Comparison of ENCODE assay signal across 8 cellular contexts in genomic region chr11:118921121-118921928, GRCh38. TPM values are rescaled to one million over a fixed set of nuclear protein-coding genes. Genes with fewer than 3 reads are reported as not detected.
DNase-seq lines count a peak whose midpoint lies in the region; ATAC-seq and TF ChIP-seq lines count a peak whose summit lies in the region.

No MANE protein-coding gene starts in this region.

- 26% methylated on average over 13 of the region's 13 CpGs for WGBS in SK-N-SH (ENCODE audit: low lambda C conversion rate)

- no peak for TF ChIP-seq EP300 in SK-N-SH (IDR thresholded peaks at IDR 0.05; ENCODE audit: borderline replicate concordance in 1 of 2, low read depth in 1 of 2, low read length in 1 of 2)

- no peak for TF ChIP-seq RAD21 in SK-N-SH (IDR thresholded peaks at IDR 0.05; ENCODE audit: low read length)

- ATAC-seq in SK-N-SH treated with all-trans-retinoic acid at 6 μM for 48 hours: no peak
- ATAC-seq in activated T-cell treated with anti-CD3 and anti-CD28 coated beads, Interleukin-2, amount 50 U/mL, for 72 hours (replicated peaks in 1 of 2): no peak

- H3K36me3 ChIP-seq in SK-N-SH (replicated peaks in 1 of 2; ENCODE audit: control insufficient read depth in 1 of 2, insufficient read depth in 2 of 2, low read length in 1 of 2): peaks cover 0 to 3% of the 10 kb centered on the region in 2 experiments
- no peaks in the 10 kb centered on the region for H3K36me3 ChIP-seq in cardiac muscle cell

- TF ChIP-seq CTCF in SK-N-SH (IDR thresholded peaks at IDR 0.05): no peak
- no peak for TF ChIP-seq CTCF in cardiac muscle cell (IDR thresholded peaks at IDR 0.05; ENCODE audit: low read depth, low read length)
- TF ChIP-seq CTCF in progenitor cell of endocrine pancreas (IDR thresholded peaks at IDR 0.05; ENCODE audit: unreplicated experiment): no peak

- H3K27me3 ChIP-seq in SK-N-SH (ENCODE audit: insufficient read depth) (no peaks in the 10 kb centered on the region), cardiac muscle cell (no peaks in the 10 kb centered on the region)

- H3K79me2 ChIP-seq in SK-N-SH (ENCODE audit: insufficient read depth): peaks cover 93% of the 10 kb centered on the region

- H3K9ac ChIP-seq in SK-N-SH: peak overlapping the region; percentile 94; the same call in 1 of the 2 replicates

- peaks cover 51% of the 10 kb centered on the region for H4K20me1 ChIP-seq in SK-N-SH (ENCODE audit: insufficient read depth)

- in situ Hi-C loops in KBM-7 (cut with MboI; ENCODE audit: low pct_unique_long_range_greater_than_20kb, low sequenced_read_pairs): no loop called here

- peak overlapping the region; percentile 73 to 79 for H3K4me3 Mint-ChIP-seq in activated T-cell treated with anti-CD3 and anti-CD28 coated beads, Interleukin-2, amount 50 U/mL, for 72 hours
- H3K4me3 Mint-ChIP-seq in progenitor cell of endocrine pancreas (ENCODE audit: low read depth): peak overlapping the region; percentile 37

- no peak overlapping the region for H2AFZ ChIP-seq in SK-N-SH (ENCODE audit: low read depth)

- peaks cover 79% of the 10 kb centered on the region for H3K4me1 Mint-ChIP-seq in activated T-cell treated with anti-CD3 and anti-CD28 coated beads, Interleukin-2, amount 50 U/mL, for 72 hours (ENCODE audit: low read depth)
- peaks cover 70% of the 10 kb centered on the region for H3K4me1 Mint-ChIP-seq in progenitor cell of endocrine pancreas (ENCODE audit: low read depth)

- H3K27me3 Mint-ChIP-seq in activated T-cell treated with anti-CD3 and anti-CD28 coated beads, Interleukin-2, amount 50 U/mL, for 72 hours (ENCODE audit: low read depth): no peaks in the 10 kb centered on the region
- H3K27me3 Mint-ChIP-seq in progenitor cell of endocrine pancreas: no peaks in the 10 kb centered on the region

- H3K27ac Mint-ChIP-seq in activated T-cell treated with anti-CD3 and anti-CD28 coated beads, Interleukin-2, amount 50 U/mL, for 72 hours: peak overlapping the region; percentile 42
- H3K27ac Mint-ChIP-seq in progenitor cell of endocrine pancreas: peak overlapping the region; percentile 67

- peaks cover 2 to 3% of the 10 kb centered on the region in 2 donors for H3K36me3 Mint-ChIP-seq in activated T-cell treated with anti-CD3 and anti-CD28 coated beads, Interleukin-2, amount 50 U/mL, for 72 hours (ENCODE audit: insufficient read depth in 2 of 2)
- H3K36me3 Mint-ChIP-seq in progenitor cell of endocrine pancreas (ENCODE audit: insufficient read depth): no peaks in the 10 kb centered on the region

- no peaks in the 10 kb centered on the region for H3K9me3 Mint-ChIP-seq in activated T-cell treated with anti-CD3 and anti-CD28 coated beads, Interleukin-2, amount 50 U/mL, for 72 hours
- no peaks in the 10 kb centered on the region for H3K9me3 Mint-ChIP-seq in progenitor cell of endocrine pancreas (ENCODE audit: low read depth)

- CTCF ChIA-PET in SK-N-SH (lab: Yijun Ruan, JAX): interaction anchor here (0.7 kb wide), 1 partner anchor 232 kb away, joined by 4 read pairs; no protein-coding TSS in a partner anchor

- H3K9me3 ChIP-seq in SK-N-SH (no peaks in the 10 kb centered on the region), cardiac muscle cell (ENCODE audit: low read depth) (no peaks in the 10 kb centered on the region)

- peaks cover 43% of the 10 kb centered on the region for H3F3A ChIP-seq in SK-N-SH (replicated peaks; ENCODE audit: insufficient read depth)

- H3K4me3 ChIP-seq in SK-N-SH (ENCODE audit: low read depth in 2 of 2, low read length in 1 of 2): peak overlapping the region; percentile 24 to 95; a peak in 3 of 4 replicates
- H3K4me3 ChIP-seq in cardiac muscle cell: peak overlapping the region; percentile 95

- no peaks in the 10 kb centered on the region for H3K9me2 ChIP-seq in SK-N-SH

- POLR2A ChIA-PET in SK-N-SH (lab: Yijun Ruan, JAX): interaction anchor here (5.0 kb wide), 1 partner anchor 12 kb away, joined by 37 read pairs; no protein-coding TSS in a partner anchor

- peak overlapping the region; percentile 89 for H3K4me2 ChIP-seq in SK-N-SH

- DNase-seq in SK-N-SH (peak; percentile 30), cardiac muscle cell (ENCODE audit: low read depth in 1 of 2, low spot score in 1 of 2) (peak in 1 of 2 donors; percentile 98), progenitor cell of endocrine pancreas (ENCODE audit: low spot score, unreplicated experiment) (no peak), KBM-7 (no peak), NCI-H524 treated with DMSO at 0.1 percent for 48 hours (lab: John Stamatoyannopoulos, UW) (no peak)
- no peak for DNase-seq in activated T-cell treated with anti-CD3 and anti-CD28 coated beads, Interleukin-2, amount 50 U/mL, for 72 hours
- no peak for DNase-seq in effector CD8-positive, alpha-beta T cell (lab: John Stamatoyannopoulos, UW)

- H3K27ac ChIP-seq in SK-N-SH (ENCODE audit: low read depth in 2 of 2, low read length in 1 of 2): peak overlapping the region; percentile 68 to 95
- peak overlapping the region; percentile 93 for H3K27ac ChIP-seq in cardiac muscle cell

- H3K4me1 ChIP-seq in SK-N-SH (ENCODE audit: control insufficient read depth in 1 of 2, insufficient read depth in 2 of 2, low read depth in 1 of 2, low read length in 1 of 2): peaks cover 52 to 81% of the 10 kb centered on the region in 2 experiments; a peak in 3 of 4 replicates
- H3K4me1 ChIP-seq in cardiac muscle cell (ENCODE audit: low read depth): peaks cover 70% of the 10 kb centered on the region

TF ChIP-seq in SK-N-SH, 30 proteins besides CTCF, POLR2A, EP300 and RAD21:
- peak; percentile 1; the same call in 1 of the 2 replicates for TF ChIP-seq TCF12 (IDR thresholded peaks at IDR 0.05)
- 0 out of 2 replicates have a peak, but pooled peaks have one; percentile 11 for TF ChIP-seq MAX (IDR thresholded peaks at IDR 0.05; ENCODE audit: low read depth)
- TF ChIP-seq, protein P1, sequence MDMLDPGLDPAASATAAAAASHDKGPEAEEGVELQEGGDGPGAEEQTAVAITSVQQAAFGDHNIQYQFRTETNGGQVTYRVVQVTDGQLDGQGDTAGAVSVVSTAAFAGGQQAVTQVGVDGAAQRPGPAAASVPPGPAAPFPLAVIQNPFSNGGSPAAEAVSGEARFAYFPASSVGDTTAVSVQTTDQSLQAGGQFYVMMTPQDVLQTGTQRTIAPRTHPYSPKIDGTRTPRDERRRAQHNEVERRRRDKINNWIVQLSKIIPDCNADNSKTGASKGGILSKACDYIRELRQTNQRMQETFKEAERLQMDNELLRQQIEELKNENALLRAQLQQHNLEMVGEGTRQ (IDR thresholded peaks at IDR 0.05; ENCODE audit: borderline replicate concordance, low read depth, low read length): no peak
- no peak for TF ChIP-seq SIN3A (IDR thresholded peaks at IDR 0.05; ENCODE audit: borderline replicate concordance, low read depth, low read length)

TF ChIP-seq in SK-N-SH treated with all-trans-retinoic acid at 6 μM for 48 hours, 23 proteins besides CTCF, POLR2A, EP300 and RAD21 (continues in another document):
- TF ChIP-seq ZNF565 (CRISPR knock-in tag; conservative IDR thresholded peaks at IDR 0.05; ENCODE audit: low read depth): no peak
- TF ChIP-seq, protein P2, sequence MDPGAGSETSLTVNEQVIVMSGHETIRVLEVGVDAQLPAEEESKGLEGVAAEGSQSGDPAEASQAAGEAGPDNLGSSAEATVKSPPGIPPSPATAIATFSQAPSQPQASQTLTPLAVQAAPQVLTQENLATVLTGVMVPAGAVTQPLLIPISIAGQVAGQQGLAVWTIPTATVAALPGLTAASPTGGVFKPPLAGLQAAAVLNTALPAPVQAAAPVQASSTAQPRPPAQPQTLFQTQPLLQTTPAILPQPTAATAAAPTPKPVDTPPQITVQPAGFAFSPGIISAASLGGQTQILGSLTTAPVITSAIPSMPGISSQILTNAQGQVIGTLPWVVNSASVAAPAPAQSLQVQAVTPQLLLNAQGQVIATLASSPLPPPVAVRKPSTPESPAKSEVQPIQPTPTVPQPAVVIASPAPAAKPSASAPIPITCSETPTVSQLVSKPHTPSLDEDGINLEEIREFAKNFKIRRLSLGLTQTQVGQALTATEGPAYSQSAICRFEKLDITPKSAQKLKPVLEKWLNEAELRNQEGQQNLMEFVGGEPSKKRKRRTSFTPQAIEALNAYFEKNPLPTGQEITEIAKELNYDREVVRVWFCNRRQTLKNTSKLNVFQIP (CRISPR knock-in tag; IDR thresholded peaks at IDR 0.05; ENCODE audit: borderline replicate concordance, low read depth): no peak

RNA-seq across cellular contexts. Expression of gene BCL9L, which starts 4.4 kb away (rescaled TPM):
- polyA plus RNA-seq in SK-N-SH (2012; rRNA removed): 4.5 and 12.1 TPM in 2 replicates
- polyA plus RNA-seq in SK-N-SH (2012; cell fraction: cytosol; rRNA removed): 4.6 and 8.6 TPM in 2 replicates
- polyA plus RNA-seq in SK-N-SH (2012; cell fraction: nucleus; rRNA removed): 21.7 and 24.0 TPM in 2 replicates
- 10 to 100 TPM; 33.5 to 34.5 TPM for total RNA-seq in activated T-cell treated with anti-CD3 and anti-CD28 coated beads, Interleukin-2, amount 50 U/mL, for 72 hours
- 15.9 and 22.9 TPM in 2 replicates for total RNA-seq in cardiac muscle cell
- polyA plus RNA-seq in cardiac muscle cell: 10.0 and 11.2 TPM in 2 replicates
- total RNA-seq in progenitor cell of endocrine pancreas: 26.4 and 30.3 TPM in 2 replicates

RNA-seq across cellular contexts. Expression of gene UPK2, which starts 34.8 kb away (rescaled TPM):
- polyA plus RNA-seq in SK-N-SH (2012; rRNA removed): 0.15 and 0.21 TPM in 2 replicates
- polyA plus RNA-seq in SK-N-SH (2012; cell fraction: cytosol; rRNA removed): 0.13 and 0.16 TPM in 2 replicates
- 0.14 and 0.38 TPM in 2 replicates for polyA plus RNA-seq in SK-N-SH (2012; cell fraction: nucleus; rRNA removed)
- total RNA-seq in activated T-cell treated with anti-CD3 and anti-CD28 coated beads, Interleukin-2, amount 50 U/mL, for 72 hours: 1 to 10 TPM in 1 of 2 donors, under 1 TPM in 1; 0.53 to 1.2 TPM
- 0.89 TPM in 1 of 2 replicates, not detected in the other for total RNA-seq in cardiac muscle cell
- polyA plus RNA-seq in cardiac muscle cell: 1.4 and 3.3 TPM in 2 replicates
- 0.41 TPM in 1 of 2 replicates, not detected in the other for total RNA-seq in progenitor cell of endocrine pancreas

RNA-seq across cellular contexts. Expression of gene CXCR5, which starts 37.6 kb away (rescaled TPM):
- 0.02 TPM in 1 of 2 replicates, not detected in the other for polyA plus RNA-seq in SK-N-SH (2012; rRNA removed)
- not detected in 2 replicates for polyA plus RNA-seq in SK-N-SH (2012; cell fraction: cytosol; rRNA removed)
- polyA plus RNA-seq in SK-N-SH (2012; cell fraction: nucleus; rRNA removed): not detected in 2 replicates
- 10 to 100 TPM; 16.9 to 20.3 TPM for total RNA-seq in activated T-cell treated with anti-CD3 and anti-CD28 coated beads, Interleukin-2, amount 50 U/mL, for 72 hours
- total RNA-seq in cardiac muscle cell: not detected in 2 replicates
- not detected in 2 replicates for polyA plus RNA-seq in cardiac muscle cell
- not detected in 2 replicates for total RNA-seq in progenitor cell of endocrine pancreas

RNA-seq across cellular contexts. Expression of gene FOXR1, which starts 50.2 kb away (rescaled TPM):
- polyA plus RNA-seq in SK-N-SH (2012; rRNA removed): not detected in 2 replicates
- polyA plus RNA-seq in SK-N-SH (2012; cell fraction: cytosol; rRNA removed): not detected in 2 replicates
- not detected in 2 replicates for polyA plus RNA-seq in SK-N-SH (2012; cell fraction: nucleus; rRNA removed)
- not detected for total RNA-seq in activated T-cell treated with anti-CD3 and anti-CD28 coated beads, Interleukin-2, amount 50 U/mL, for 72 hours
- 0.42 TPM in 1 of 2 replicates, not detected in the other for total RNA-seq in cardiac muscle cell
- polyA plus RNA-seq in cardiac muscle cell: not detected in 2 replicates
- not detected in 2 replicates for total RNA-seq in progenitor cell of endocrine pancreas

Comparison
In these comparisons a context has a peak if more than half of its experiments do, and no peak if none do; other contexts are left out.
1. RNA of gene CXCR5, which starts 37.6 kb away (total RNA-seq): 16.9 to 20.3 TPM in activated T-cell treated with anti-CD3 and anti-CD28 coated beads, Interleukin-2, amount 50 U/mL, for 72 hours; not detected in cardiac muscle cell and not detected in progenitor cell of endocrine pancreas; every median in the first group is over 10 times any median in the second.